Comparison of ENCODE assay signal across 15 cellular contexts in the genomic region with DNA sequence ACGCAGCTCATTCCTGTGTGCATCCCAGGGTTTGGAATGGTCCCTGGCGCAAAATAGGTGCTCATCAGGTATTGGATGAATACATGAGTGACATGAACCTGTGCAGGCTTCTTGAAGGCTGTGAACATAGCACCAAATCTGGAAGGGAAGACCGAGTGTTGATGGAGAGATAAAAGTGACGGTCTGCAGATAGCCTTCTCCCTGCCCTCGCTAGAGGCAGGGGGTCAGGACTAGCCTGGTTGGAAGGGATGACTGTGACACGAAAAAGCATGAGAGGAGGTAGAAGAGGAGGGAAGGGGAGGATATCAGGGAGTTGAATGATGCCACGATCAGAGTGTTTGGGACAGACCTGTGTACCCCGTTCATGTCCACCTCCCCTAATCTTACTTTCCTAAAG.
DNase-seq lines count a peak whose midpoint lies in the region; TF ChIP-seq lines count a peak whose summit lies in the region.
"Had no signal": no experiment of that assay in that cellular context is flagged by ENCODE, and none has a peak within 500 bp of the region (broad histone marks: within the 10 kb centered on the region; RNA-seq: fewer than 3 reads in every experiment).

No MANE protein-coding gene starts in this region.

- no peaks in the 10 kb centered on the region for H3K79me2 ChIP-seq in mammary epithelial cell (ENCODE audit: insufficient read depth, low read length)

- H4K20me1 ChIP-seq in BLaER1 (no peaks in the 10 kb centered on the region), mammary epithelial cell (ENCODE audit: insufficient read depth, low read length) (no peaks in the 10 kb centered on the region)

- peaks cover 81% of the 10 kb centered on the region for H3K4me1 Mint-ChIP-seq in CD14-positive monocyte

- H3K4me3 Mint-ChIP-seq in CD14-positive monocyte, result peak overlapping the region in 1 of 2 donors; percentile 13
- H3K4me3 Mint-ChIP-seq: CD8-positive, alpha-beta T cell had no signal

- H3K9ac ChIP-seq in BLaER1, result peak overlapping the region; percentile 68
- H3K9ac ChIP-seq in colonic mucosa (ENCODE audit: low read depth in 2 of 2, low read length in 2 of 2), result no peak overlapping the region
- H3K9ac ChIP-seq in mammary epithelial cell (ENCODE audit: insufficient read depth, low read length), result no peak overlapping the region
- H3K9ac ChIP-seq: GM23248, KMS-11 had no signal

- H3K4me2 ChIP-seq in BLaER1 (peak overlapping the region; percentile 87), mammary epithelial cell (ENCODE audit: insufficient read depth, low read depth, low read length) (no peak overlapping the region)
- H3K4me2 ChIP-seq: KMS-11 had no signal

- BruUV-seq in mammary epithelial cell (replicated peaks; lab: Mats Ljungman, UMichigan), result no TSS peak

- H3K4me1 ChIP-seq in BLaER1 (peaks cover 71% of the 10 kb centered on the region), colonic mucosa (no peaks in the 10 kb centered on the region), mammary epithelial cell (ENCODE audit: insufficient read depth, low read length) (no peaks in the 10 kb centered on the region)

- H3K36me3 ChIP-seq in BLaER1 (no peaks in the 10 kb centered on the region), colonic mucosa (no peaks in the 10 kb centered on the region), mammary epithelial cell (ENCODE audit: insufficient read depth, low read length) (no peaks in the 10 kb centered on the region)
- H3K36me3 ChIP-seq: Peyer's patch had no signal

- H3K27ac Mint-ChIP-seq in CD14-positive monocyte, result peak overlapping the region in 6 of 7 donors; percentile 84 to 91 (median 86)
- H3K27ac Mint-ChIP-seq: CD8-positive, alpha-beta T cell had no signal

- in situ Hi-C loops in mammary epithelial cell (cut with MboI; ENCODE audit: low sequenced_read_pairs in 2 of 2), result loop anchor here in 1 of 2 donors (25.0 kb wide), 1 partner anchor 258 kb away; a partner anchor contains a TSS

- TF ChIP-seq CTCF in CD14-positive monocyte (IDR thresholded peaks at IDR 0.05) (no peak), colonic mucosa (IDR thresholded peaks at IDR 0.05) (no peak), mammary epithelial cell (conservative IDR thresholded peaks at IDR 0.05 in 1 of 2, IDR thresholded peaks at IDR 0.05 in 1 of 2; ENCODE audit: extremely low read depth in 1 of 2, insufficient read depth in 1 of 2, low read depth in 1 of 2, low read length in 2 of 2) (no peak)

- H3K9me3 ChIP-seq in BLaER1 (no peaks in the 10 kb centered on the region), colonic mucosa (no peaks in the 10 kb centered on the region), mammary epithelial cell (replicated peaks; ENCODE audit: insufficient read depth, low read length) (no peaks in the 10 kb centered on the region)
- H3K9me3 ChIP-seq: Peyer's patch had no signal

- dilution Hi-C loops in mammary epithelial cell (cut with HindIII; ENCODE audit: low sequenced_read_pairs), result no loop called here

- H3K27ac ChIP-seq in BLaER1, result peak overlapping the region; percentile 88
- no peak overlapping the region for H3K27ac ChIP-seq in colonic mucosa
- no peak overlapping the region for H3K27ac ChIP-seq in mammary epithelial cell (ENCODE audit: insufficient read depth, low read depth, low read length)
- H3K27ac ChIP-seq: GM23248, KMS-11, Peyer's patch had no signal

- no peak overlapping the region for H2AFZ ChIP-seq in mammary epithelial cell (ENCODE audit: low read depth, low read length)
- H2AFZ ChIP-seq: GM23248 had no signal

- DNase-seq in CD14-positive monocyte (ENCODE audit: low spot score) (no peak), colonic mucosa (peak; percentile 6), posterior vena cava (ENCODE audit: low spot score) (peak; percentile 14), retina (no peak), mammary epithelial cell (no peak), NCI-H748 (lab: John Stamatoyannopoulos, UW; ENCODE audit: unreplicated experiment) (no peak)
- DNase-seq: GDM1, GM23248, NCI-H146, NCI-H510A treated with DMSO at 0.1 percent for 48 hours, SHP77 treated with DMSO at 0.1 percent for 48 hours had no signal

- no peaks in the 10 kb centered on the region for H3K9me3 Mint-ChIP-seq in CD14-positive monocyte
- H3K9me3 Mint-ChIP-seq: CD8-positive, alpha-beta T cell had no signal

- H3K4me3 ChIP-seq in BLaER1 (no peak overlapping the region), colonic mucosa (no peak overlapping the region), mammary epithelial cell (replicated peaks in 1 of 3; ENCODE audit: insufficient read depth in 1 of 3, low read depth in 2 of 3, low read length in 3 of 3) (no peak overlapping the region)
- H3K4me3 ChIP-seq: GM23248, Peyer's patch had no signal

- 82% methylated on average over 8 of the region's 8 CpGs for WGBS in mammary epithelial cell (ENCODE audit: low coverage, missing lambda C conversion rate)

- peaks cover 0 to 5% (median 0%) of the 10 kb centered on the region in 3 donors for H3K27me3 Mint-ChIP-seq in CD14-positive monocyte (ENCODE audit: low read depth in 3 of 3)

- intact Hi-C loops in CD14-positive monocyte (cut with micrococcal nuclease), result loop anchor here (5.0 to 10.0 kb wide), 3 partner anchors 101 to 319 kb away; a partner anchor contains a TSS
- intact Hi-C loops in colonic mucosa (cut with DNase I), result no loop called here
- intact Hi-C loops in posterior vena cava (cut with DNase I), result no loop called here
- intact Hi-C loops in mammary epithelial cell (cut with micrococcal nuclease), result no loop called here

- CTCF ChIA-PET in mammary epithelial cell (lab: Charles Lee; ENCODE audit: low non-redundant PET), result no interaction called here

- no peaks in the 10 kb centered on the region for H3K36me3 Mint-ChIP-seq in CD14-positive monocyte
- H3K36me3 Mint-ChIP-seq: CD8-positive, alpha-beta T cell had no signal

- H3K27me3 ChIP-seq in BLaER1, result no peaks in the 10 kb centered on the region
- H3K27me3 ChIP-seq in colonic mucosa, result no peaks in the 10 kb centered on the region
- peaks cover 2% of the 10 kb centered on the region for H3K27me3 ChIP-seq in mammary epithelial cell (ENCODE audit: insufficient read depth, low read length)
- H3K27me3 ChIP-seq: Peyer's patch had no signal

Comparison
In these comparisons a context has a peak if more than half of its experiments do, and no peak if none do; other contexts are left out.
1. DNase-seq: peak in colonic mucosa (single experiment) and posterior vena cava (single experiment); none in CD14-positive monocyte (single experiment), retina (single experiment), mammary epithelial cell (single experiment) and NCI-H748 (single experiment).
2. intact Hi-C loops: an anchor here in CD14-positive monocyte (5.0 to 10.0 kb wide); none called in colonic mucosa, posterior vena cava and mammary epithelial cell.